In genomic region chr5:122263352-122264030, GRCh38 we compare ENCODE assay signal across 23 cellular contexts. TPM values are rescaled to one million over a fixed set of nuclear protein-coding genes. Genes with fewer than 3 reads are reported as not detected.
DNase-seq lines count a peak whose midpoint lies in the region; ATAC-seq and TF ChIP-seq lines count a peak whose summit lies in the region.
"Had no signal": no experiment of that assay in that cellular context is flagged by ENCODE, and none has a peak within 500 bp of the region (broad histone marks: within the 10 kb centered on the region; RNA-seq: fewer than 3 reads in every experiment).

No MANE protein-coding gene starts in this region.

- H3K9me3 ChIP-seq in A673 (ENCODE audit: low read depth, low read length, poor library complexity, severe bottlenecking) (no peaks in the 10 kb centered on the region), IMR-90 (ENCODE audit: control insufficient read depth, insufficient read depth, low read length) (no peaks in the 10 kb centered on the region)

- H3K27ac ChIP-seq in A673 (ENCODE audit: low read depth, low read length, poor library complexity, severe bottlenecking) (no peak overlapping the region), IMR-90 (ENCODE audit: insufficient read depth, low read length) (peak overlapping the region; percentile 25; the same call in 1 of the 2 replicates), brain microvascular endothelial cell (peak overlapping the region; percentile 72)
- H3K27ac ChIP-seq: foreskin keratinocyte, hepatocyte had no signal

- peak overlapping the region; percentile 10; the same call in 1 of the 2 replicates for H3K18ac ChIP-seq in IMR-90 (ENCODE audit: low read depth, low read length)

- H2AK9ac ChIP-seq in IMR-90 (replicated peaks; ENCODE audit: low read depth, low read length, poor library complexity): no peak overlapping the region

- H2BK120ac ChIP-seq in IMR-90 (ENCODE audit: low read depth, low read length): 0 out of 2 replicates have a peak overlapping the region, but pooled peaks have one; percentile 44

- H3K14ac ChIP-seq in IMR-90 (replicated peaks; ENCODE audit: low read depth, low read length): no peak overlapping the region

- no TSS peak for BruUV-seq in A673 (replicated peaks; lab: Mats Ljungman, UMichigan)
- BruUV-seq in IMR-90 (replicated peaks; lab: Mats Ljungman, UMichigan): no TSS peak

- dilution Hi-C loops in IMR-90 (cut with HindIII; ENCODE audit: low sequenced_read_pairs, unreplicated experiment): no loop called here

- H3K79me1 ChIP-seq in IMR-90 (ENCODE audit: low read depth in 1 of 2, low read length in 2 of 2): no peaks in the 10 kb centered on the region

- H3K27me3 ChIP-seq in A673 (replicated peaks; ENCODE audit: insufficient read depth, low read depth, low read length, poor library complexity) (no peaks in the 10 kb centered on the region), IMR-90 (ENCODE audit: control insufficient read depth, insufficient read depth, low read length) (no peaks in the 10 kb centered on the region), brain microvascular endothelial cell (replicated peaks) (no peaks in the 10 kb centered on the region)
- H3K27me3 ChIP-seq: foreskin keratinocyte, hepatocyte had no signal

- CTCF ChIA-PET in A673 (lab: Charles Lee) (no interaction called here), IMR-90 (lab: Yijun Ruan, JAX) (interaction anchor here (0.9 kb wide), 1 partner anchor 68 kb away, joined by 6 read pairs; no protein-coding TSS in a partner anchor)

- no peak overlapping the region for H4K5ac ChIP-seq in IMR-90 (ENCODE audit: low read depth, low read length)

- no peaks in the 10 kb centered on the region for H3K4me1 ChIP-seq in A673 (ENCODE audit: insufficient read depth, low read length, poor library complexity, severe bottlenecking)
- H3K4me1 ChIP-seq in IMR-90 (ENCODE audit: control insufficient read depth, insufficient read depth, low read length): peaks cover 3% of the 10 kb centered on the region
- H3K4me1 ChIP-seq: foreskin keratinocyte had no signal

- H3K9me1 ChIP-seq in IMR-90 (ENCODE audit: insufficient read depth, low read length): peaks cover 3% of the 10 kb centered on the region; the same call in 1 of the 2 replicates

- DNase-seq in A673 (ENCODE audit: low spot score): peak; percentile 4
- peak; percentile 76 for DNase-seq in IMR-90
- peak; percentile 72 for DNase-seq in brain microvascular endothelial cell
- peak; percentile 39 for DNase-seq in kidney tubule cell (ENCODE audit: low spot score)
- no peak for DNase-seq in SHP77 (lab: John Stamatoyannopoulos, UW)
- DNase-seq in activated CD4-positive, alpha-beta T cell treated with anti-CD3 and anti-CD28 coated beads, Interleukin-2, amount 50 U/mL, for 1 hour: no peak
- DNase-seq in NCI-H345 (lab: John Stamatoyannopoulos, UW): no peak
- DNase-seq: ACHN; activated CD4-positive, alpha-beta T cell treated with anti-CD3 and anti-CD28 coated beads for 1 hour; activated CD8-positive, alpha-beta memory T cell treated with anti-CD3 and anti-CD28 coated beads, Interleukin-2, amount 10 ng/mL, durations not matched to agents 7 days and 5 days; cortex of kidney; DMS153; NCI-H1048; NCI-H2029 treated with DMSO at 0.1 percent for 48 hours; nucleus accumbens; stimulated activated CD4-positive, alpha-beta T cell treated with anti-CD3 and anti-CD28 coated beads, Interleukin-12 subunit alpha, Interleukin-12 subunit beta, amount 100 ng/mL, for 4 hours; T1000 had no signal

- H3K56ac ChIP-seq in IMR-90 (ENCODE audit: extremely low read depth, insufficient read depth, low read length): peak overlapping the region; percentile 47; the same call in 1 of the 2 replicates

- no peak overlapping the region for H3K9ac ChIP-seq in IMR-90 (ENCODE audit: low read depth, low read length)

- H3K4me2 ChIP-seq in IMR-90 (ENCODE audit: low read depth, low read length): peak overlapping the region; percentile 60; the same call in 1 of the 2 replicates
- H3K4me2 ChIP-seq: hepatocyte had no signal

- no peak for TF ChIP-seq RAD21 in IMR-90 (IDR thresholded peaks at IDR 0.05; ENCODE audit: low read length)

- peak overlapping the region; percentile 9; the same call in 1 of the 2 replicates for H2BK20ac ChIP-seq in IMR-90 (ENCODE audit: low read depth, low read length)

- no peak overlapping the region for H3K23ac ChIP-seq in IMR-90 (ENCODE audit: low read depth, low read length)

- no peaks in the 10 kb centered on the region for H3K36me3 ChIP-seq in A673 (ENCODE audit: insufficient read depth, low read length, poor library complexity, severe bottlenecking)
- H3K36me3 ChIP-seq in IMR-90 (ENCODE audit: control insufficient read depth, insufficient read depth, low read length): no peaks in the 10 kb centered on the region
- no peaks in the 10 kb centered on the region for H3K36me3 ChIP-seq in brain microvascular endothelial cell (replicated peaks)

- POLR2A ChIA-PET in A673 (lab: Charles Lee; ENCODE audit: low non-redundant PET) (no interaction called here), IMR-90 (lab: Charles Lee; ENCODE audit: unreplicated experiment) (no interaction called here)

- ATAC-seq in IMR-90 (ENCODE audit: low read depth): peak; percentile 69
- no peak for ATAC-seq in HG03354 (IDR thresholded peaks at IDR 0.05; ENCODE audit: poor library complexity, severe bottlenecking, unreplicated experiment)
- ATAC-seq: activated CD8-positive, alpha-beta memory T cell treated with anti-CD3 and anti-CD28 coated beads, Interleukin-2, amount 10 ng/mL, durations not matched to agents 7 days and 5 days; foreskin keratinocyte had no signal

- no peak overlapping the region for H2AK5ac ChIP-seq in IMR-90 (ENCODE audit: low read depth, low read length)

- H3K4me3 ChIP-seq in A673 (ENCODE audit: low read depth, low read length, poor library complexity, severe bottlenecking) (no peak overlapping the region), IMR-90 (ENCODE audit: insufficient read depth, low read depth, low read length) (no peak overlapping the region), brain microvascular endothelial cell (ENCODE audit: low read depth, low read length) (no peak overlapping the region)
- H3K4me3 ChIP-seq: hepatocyte, lung had no signal

- no peak overlapping the region for H2AFZ ChIP-seq in IMR-90 (replicated peaks; ENCODE audit: low read length, poor library complexity)
- H2AFZ ChIP-seq: hepatocyte had no signal

- in situ Hi-C loops in IMR-90 (cut with MboI; ENCODE audit: low sequenced_read_pairs): no loop called here
- in situ Hi-C loops in brain microvascular endothelial cell (cut with HindIII; ENCODE audit: low pct_ligation_motif_present, low sequenced_read_pairs): no loop called here

- H4K20me1 ChIP-seq in IMR-90 (ENCODE audit: insufficient read depth, low read length): no peaks in the 10 kb centered on the region

- H2BK5ac ChIP-seq in IMR-90 (ENCODE audit: low read depth, low read length, poor library complexity, severe bottlenecking): peak overlapping the region; percentile 75

- TF ChIP-seq POLR2A in IMR-90 (IDR thresholded peaks at IDR 0.05; ENCODE audit: low read depth, low read length): no peak

- no peak overlapping the region for H2BK15ac ChIP-seq in IMR-90 (ENCODE audit: low read depth, low read length)

- intact Hi-C loops in A673 (cut with micrococcal nuclease; ENCODE audit: unreplicated experiment) (no loop called here), IMR-90 (cut with micrococcal nuclease) (no loop called here)

- no peak overlapping the region; the same call in 1 of the 2 replicates for H3K4ac ChIP-seq in IMR-90 (ENCODE audit: low read depth, low read length)

- no peak overlapping the region for H4K91ac ChIP-seq in IMR-90 (ENCODE audit: insufficient read depth, low read depth, low read length)

- no peak overlapping the region for H4K8ac ChIP-seq in IMR-90 (ENCODE audit: low read depth in 2 of 2, low read length in 2 of 2)

- TF ChIP-seq CTCF in A673 (conservative IDR thresholded peaks at IDR 0.05; ENCODE audit: low read depth, low read length) (no peak), IMR-90 (conservative IDR thresholded peaks at IDR 0.05; ENCODE audit: low read depth, low read length) (no peak), brain microvascular endothelial cell (IDR thresholded peaks at IDR 0.05; ENCODE audit: low read depth, low read length, missing control alignments) (no peak)

TF ChIP-seq in IMR-90, 13 proteins besides CTCF, POLR2A, EP300 and RAD21 (continues in another document):
- TF ChIP-seq MAFK (IDR thresholded peaks at IDR 0.05; ENCODE audit: low read depth, low read length): no peak
- TF ChIP-seq RFX5 (IDR thresholded peaks at IDR 0.05; ENCODE audit: low read depth, low read length): no peak
- no peak for TF ChIP-seq NFE2L2 (IDR thresholded peaks at IDR 0.05; ENCODE audit: low read depth, low read length)
- TF ChIP-seq MAZ (IDR thresholded peaks at IDR 0.05; ENCODE audit: borderline replicate concordance, low read depth, low read length): no peak
- no peak for TF ChIP-seq ELK1 (IDR thresholded peaks at IDR 0.05; ENCODE audit: borderline replicate concordance, low read depth, low read length)
- no peak for TF ChIP-seq RCOR1 (IDR thresholded peaks at IDR 0.05; ENCODE audit: insufficient replicate concordance, low read length)
- no peak for TF ChIP-seq SMC3 (IDR thresholded peaks at IDR 0.05; ENCODE audit: low read depth, low read length)
- TF ChIP-seq BHLHE40 (IDR thresholded peaks at IDR 0.05; ENCODE audit: low read depth, low read length): no peak
- TF ChIP-seq MXI1 (IDR thresholded peaks at IDR 0.05; ENCODE audit: borderline replicate concordance, low read depth, low read length): no peak
- TF ChIP-seq FOS (IDR thresholded peaks at IDR 0.05; ENCODE audit: low read depth, low read length): no peak

RNA-seq across cellular contexts. Expression of gene SNCAIP, which starts 48.5 kb away (rescaled TPM):
- total RNA-seq in A673 (2021) (not detected in 2 replicates), IMR-90 (2012; rRNA removed) (19.0 and 22.5 TPM in 2 replicates)
- 14.2 and 15.3 TPM in 2 replicates for polyA plus RNA-seq in IMR-90 (2012; rRNA removed)
- polyA plus RNA-seq in IMR-90 (2012; cell fraction: cytosol; rRNA removed): 3.0 and 3.5 TPM in 2 replicates
- polyA plus RNA-seq in IMR-90 (2012; cell fraction: nucleus; rRNA removed; ENCODE audit: low replicate concordance): 10.8 and 19.7 TPM in 2 replicates
- total RNA-seq: activated CD8-positive, alpha-beta memory T cell treated with anti-CD3 and anti-CD28 coated beads, Interleukin-2, amount 10 ng/mL, durations not matched to agents 7 days and 5 days; activated T-helper 1 cell treated with anti-CD3 and anti-CD28 coated beads, Interleukin-12 subunit alpha, Interleukin-12 subunit beta, Interleukin-2, Interleukin-4 antibody, amounts not matched to agents 30 ng/mL and 10 ng/mL and 1 ng/mL, durations not matched to agents 14 hours and 24 hours and 36 hours; foreskin keratinocyte; RPMI7951 had no signal

Comparison
In these comparisons a context has a peak if more than half of its experiments do, and no peak if none do; other contexts are left out.
1. DNase-seq: peak in A673 (single experiment), IMR-90 (single experiment), brain microvascular endothelial cell (single experiment) and kidney tubule cell (single experiment); none in SHP77 (0 of 2), activated CD4-positive, alpha-beta T cell treated with anti-CD3 and anti-CD28 coated beads, Interleukin-2, amount 50 U/mL, for 1 hour (single experiment) and NCI-H345 (single experiment).
2. RNA of gene SNCAIP, which starts 48.5 kb away (total RNA-seq): 19.0 to 22.5 TPM in IMR-90; not detected in A673; every median in the first group is over 10 times any median in the second.